20 cellular contexts compared by ENCODE assay signal in genomic region chr3:41000471-41000870, GRCh38.
DNase-seq lines count a peak whose midpoint lies in the region; ATAC-seq and TF ChIP-seq lines count a peak whose summit lies in the region.
"Had no signal": no experiment of that assay in that cellular context is flagged by ENCODE, and none has a peak within 500 bp of the region (broad histone marks: within the 10 kb centered on the region; RNA-seq: fewer than 3 reads in every experiment).

No MANE protein-coding gene starts in this region.

- peak; percentile 88 for DNase-seq in NCI-H446 (lab: John Stamatoyannopoulos, UW)
- peak; percentile 29 for DNase-seq in cerebellum (ENCODE audit: low spot score)
- DNase-seq in right atrium auricular region (ENCODE audit: low spot score) = peak; percentile 73
- DNase-seq in tibial artery = peak; percentile 61 to 80
- DNase-seq in NCI-H524 (lab: John Stamatoyannopoulos, UW) = no peak
- DNase-seq: activated CD4-positive, CD25-positive, alpha-beta regulatory T cell; activated CD8-positive, alpha-beta T cell treated with anti-CD3 and anti-CD28 coated beads, Interleukin-2, amount 10 ng/mL, durations not matched to agents 7 days and 5 days; activated T-cell treated with anti-CD3 and anti-CD28 coated beads, Interleukin-2, amount 50 U/mL, for 48 hours; effector CD4-positive, alpha-beta T cell; KG1; kidney glomerular epithelial cell; NCI-H1092 treated with DMSO at 0.1 percent for 48 hours; NCI-H2081; NCI-H526 treated with DMSO at 0.1 percent for 48 hours; SJCRH30; stimulated activated CD4-positive, alpha-beta T cell treated with anti-CD3 and anti-CD28 coated beads, Interleukin-1b, Interleukin-23, amount 100 ng/mL, for 48 hours had no signal

- TF ChIP-seq CTCF in right atrium auricular region (IDR thresholded peaks at IDR 0.05) (no peak), tibial artery (IDR thresholded peaks at IDR 0.05) (no peak)

- ATAC-seq in GM21786 (IDR thresholded peaks at IDR 0.05; ENCODE audit: unreplicated experiment) = no peak
- ATAC-seq in GM19395 (IDR thresholded peaks at IDR 0.05; ENCODE audit: unreplicated experiment) = no peak
- ATAC-seq: activated CD8-positive, alpha-beta T cell treated with anti-CD3 and anti-CD28 coated beads, Interleukin-2, amount 10 ng/mL, durations not matched to agents 7 days and 5 days; esophagus mucosa had no signal

- peak overlapping the region in 1 of 2 donors; percentile 2 for H3K27ac ChIP-seq in right atrium auricular region
- peak overlapping the region; percentile 65 to 69 for H3K27ac ChIP-seq in tibial artery
- H3K27ac ChIP-seq: cardiac muscle cell, SJCRH30 had no signal

- H3K4me3 ChIP-seq in right atrium auricular region (no peak overlapping the region), tibial artery (no peak overlapping the region)
- H3K4me3 ChIP-seq: cardiac muscle cell, SJCRH30 had no signal

- intact Hi-C loops in tibial artery (cut with DNase I; ENCODE audit: low total_unique reads) = loop anchor here (2.0 to 10.0 kb wide), 4 partner anchors 30 to 224 kb away; partner anchors contain the start of gene CTNNB1

- H3K36me3 ChIP-seq in right atrium auricular region (no peaks in the 10 kb centered on the region), tibial artery (no peaks in the 10 kb centered on the region)
- H3K36me3 ChIP-seq: cardiac muscle cell, SJCRH30 had no signal

- H3K4me1 ChIP-seq in right atrium auricular region = peaks cover 0 to 21% of the 10 kb centered on the region in 2 donors
- peaks cover 4 to 69% (median 42%) of the 10 kb centered on the region in 4 donors for H3K4me1 ChIP-seq in tibial artery

- no peaks in the 10 kb centered on the region for H3K27me3 ChIP-seq in right atrium auricular region
- H3K27me3 ChIP-seq in tibial artery = no peaks in the 10 kb centered on the region
- H3K27me3 ChIP-seq: cardiac muscle cell, SJCRH30 had no signal

- H3K9me3 ChIP-seq in right atrium auricular region (no peaks in the 10 kb centered on the region), tibial artery (no peaks in the 10 kb centered on the region)
- H3K9me3 ChIP-seq: SJCRH30 had no signal

Comparison
In these comparisons a context has a peak if more than half of its experiments do, and no peak if none do; other contexts are left out.
1. DNase-seq: peak in NCI-H446 (2 of 2), cerebellum (single experiment), right atrium auricular region (single experiment) and tibial artery (2 of 2); none in NCI-H524 (0 of 2).